23 cellular contexts compared by ENCODE assay signal in the genomic region with DNA sequence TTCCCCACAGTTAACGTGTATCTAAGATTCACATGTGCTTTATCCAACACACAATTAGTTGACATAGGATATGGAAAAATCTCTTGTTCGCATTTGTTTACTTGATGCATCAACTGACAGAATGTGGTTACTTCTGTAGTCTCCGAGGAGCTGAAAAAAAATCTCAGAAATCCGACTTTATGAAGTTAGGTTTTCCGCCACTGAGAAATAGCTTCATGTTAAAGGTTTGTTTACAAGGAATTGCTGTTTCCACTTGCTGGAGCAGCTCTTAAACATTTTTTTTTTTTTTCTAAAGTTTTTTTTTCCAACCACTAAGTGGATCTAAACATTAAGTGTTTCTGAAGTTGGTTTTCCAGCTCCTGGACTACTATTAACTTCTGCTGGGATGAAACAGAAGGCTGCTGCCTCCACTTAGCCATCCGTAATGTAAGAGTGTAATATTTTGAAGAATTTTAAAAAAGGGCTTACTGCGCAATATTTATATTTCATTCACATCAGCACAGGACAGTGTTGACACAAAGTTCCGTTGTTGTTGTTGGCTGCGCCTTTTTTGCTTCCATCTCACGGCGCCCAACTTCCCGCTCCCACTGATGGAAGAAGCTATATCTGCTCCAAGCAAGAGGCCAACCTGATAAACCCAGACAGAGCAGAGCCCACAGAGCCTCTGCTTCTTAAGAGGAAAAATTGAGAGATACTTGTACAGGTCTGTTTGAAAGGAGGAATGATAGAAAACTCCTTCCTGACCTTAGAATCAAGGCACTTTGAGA.
DNase-seq lines count a peak whose midpoint lies in the region; ATAC-seq, FAIRE-seq and TF ChIP-seq lines count a peak whose summit lies in the region.
"Had no signal": no experiment of that assay in that cellular context is flagged by ENCODE, and none has a peak within 500 bp of the region (broad histone marks: within the 10 kb centered on the region; RNA-seq: fewer than 3 reads in every experiment).

No MANE protein-coding gene starts in this region.

- no peaks in the 10 kb centered on the region for H3K36me3 ChIP-seq in WERI-Rb-1
- H3K36me3 ChIP-seq: BE2C, SJCRH30 had no signal

- DNase-seq in NCI-H460 (ENCODE audit: extremely low read depth, low read depth) (peak; percentile 36), left cardiac atrium (peak; percentile 71), sciatic nerve (ENCODE audit: low spot score) (no peak), NCI-H524 (lab: John Stamatoyannopoulos, UW) (no peak), WERI-Rb-1 (no peak)
- DNase-seq in stimulated activated naive CD8-positive, alpha-beta T cell treated with anti-CD3 and anti-CD28 coated beads, Interleukin-15, Interleukin-2, amounts not matched to agents 100 U/mL and 50 U/mL, for 24 hours = no peak
- DNase-seq: BE2C; Caco-2; CD4-positive, alpha-beta memory T cell; DMS 273 treated with DMSO at 0.1 percent for 48 hours; DMS79 treated with DMSO at 0.1 percent for 48 hours; H7; KBM-7; NCI-H1092 treated with DMSO at 0.1 percent for 48 hours; NCI-H146; NCI-H2029; NCI-H226; NCI-H524 treated with DMSO at 0.1 percent for 48 hours; NCI-H82; SJCRH30 had no signal

- peak; percentile 33 for FAIRE-seq in G401.6 (lab: Jason Lieb, UNC)
- FAIRE-seq: GM12891 had no signal

- H3K27ac ChIP-seq in WERI-Rb-1 = no peak overlapping the region
- H3K27ac ChIP-seq: SJCRH30 had no signal

- TF ChIP-seq CTCF in WERI-Rb-1 (IDR thresholded peaks at IDR 0.05; ENCODE audit: low read depth, low read length) = no peak

- no peaks in the 10 kb centered on the region for H3K9me3 ChIP-seq in WERI-Rb-1 (ENCODE audit: severe bottlenecking)
- H3K9me3 ChIP-seq: BE2C, Caco-2, SJCRH30 had no signal

- no peak overlapping the region for H3K4me3 ChIP-seq in WERI-Rb-1 (ENCODE audit: low read depth, low read length)
- H3K4me3 ChIP-seq: SJCRH30 had no signal

- ATAC-seq in left cardiac atrium = peak in 1 of 2 donors; percentile 81
- ATAC-seq in sciatic nerve = peak; percentile 75
- ATAC-seq in stimulated activated naive CD8-positive, alpha-beta T cell treated with anti-CD3 and anti-CD28 coated beads, Interleukin-15, Interleukin-2, amounts not matched to agents 100 U/mL and 50 U/mL, for 24 hours = no peak
- ATAC-seq: Panc1 had no signal

- intact Hi-C loops in left cardiac atrium (cut with DNase I) (no loop called here), sciatic nerve (cut with DNase I) (no loop called here)

- H3K27me3 ChIP-seq in WERI-Rb-1 (ENCODE audit: insufficient read depth, low read depth, severe bottlenecking) = no peaks in the 10 kb centered on the region
- H3K27me3 ChIP-seq: BE2C, SJCRH30 had no signal

Comparison
In these comparisons a context has a peak if more than half of its experiments do, and no peak if none do; other contexts are left out.
1. DNase-seq: peak in NCI-H460 (single experiment) and left cardiac atrium (single experiment); none in sciatic nerve (single experiment), NCI-H524 (0 of 2), stimulated activated naive CD8-positive, alpha-beta T cell treated with anti-CD3 and anti-CD28 coated beads, Interleukin-15, Interleukin-2, amounts not matched to agents 100 U/mL and 50 U/mL, for 24 hours (single experiment) and WERI-Rb-1 (single experiment).